Comparison of ENCODE assay signal across 31 cellular contexts in genomic region chrX:133897593-133898163, GRCh38.
DNase-seq lines count a peak whose midpoint lies in the region; FAIRE-seq and TF ChIP-seq lines count a peak whose summit lies in the region.
"Had no signal": no experiment of that assay in that cellular context is flagged by ENCODE, and none has a peak within 500 bp of the region (broad histone marks: within the 10 kb centered on the region; RNA-seq: fewer than 3 reads in every experiment).

No MANE protein-coding gene starts in this region.

- intact Hi-C loops in spleen (cut with DNase I; ENCODE audit: low total_unique reads) = no loop called here
- intact Hi-C loops in dorsolateral prefrontal cortex (cut with DNase I) = no loop called here

- H3K27me3 ChIP-seq in spleen (replicated peaks in 1 of 7) (no peaks in the 10 kb centered on the region), dorsolateral prefrontal cortex (peaks cover 0 to 62% (median 16%) of the 10 kb centered on the region in 45 donors)
- H3K27me3 ChIP-seq: foreskin keratinocyte, neutrophil, SJCRH30, testis, uterus had no signal

- H3K27ac ChIP-seq in spleen (no peak overlapping the region), dorsolateral prefrontal cortex (no peak overlapping the region)
- H3K27ac ChIP-seq: coronary artery, foreskin keratinocyte, neutrophil, psoas muscle, SJCRH30, testis, uterus had no signal

- no peaks in the 10 kb centered on the region for H3K4me1 ChIP-seq in spleen
- H3K4me1 ChIP-seq: foreskin keratinocyte, psoas muscle, testis, uterus had no signal

- no peak for TF ChIP-seq POLR2A in spleen (IDR thresholded peaks at IDR 0.05)

- no peaks in the 10 kb centered on the region for H3K9me3 ChIP-seq in spleen
- H3K9me3 ChIP-seq: neutrophil, psoas muscle, SJCRH30, testis, uterus had no signal

- DNase-seq in DMS 273 (lab: John Stamatoyannopoulos, UW; ENCODE audit: unreplicated experiment) = peak; percentile 85
- peak; percentile 60 for DNase-seq in NCI-H1105 treated with DMSO at 0.1 percent for 48 hours (lab: John Stamatoyannopoulos, UW)
- peak; percentile 95 for DNase-seq in NCI-H524 treated with DMSO at 0.1 percent for 48 hours (lab: John Stamatoyannopoulos, UW)
- DNase-seq in spleen = no peak
- DNase-seq in NCI-H526 (lab: John Stamatoyannopoulos, UW) = no peak
- no peak for DNase-seq in dorsolateral prefrontal cortex
- DNase-seq in T1000 (lab: John Stamatoyannopoulos, UW) = no peak
- DNase-seq: activated CD4-positive, alpha-beta T cell treated with anti-CD3 and anti-CD28 coated beads, Interleukin-2, amount 50 U/mL, for 4 hours; activated naive CD4-positive, alpha-beta T cell treated with anti-CD3 and anti-CD28 coated beads for 36 hours; activated T-cell treated with anti-CD3 and anti-CD28 coated beads, Interleukin-2, amount 50 U/mL, for 72 hours; AML-193; CD4-positive, alpha-beta memory T cell; foreskin keratinocyte; HFFc6; left cardiac atrium; mesenchymal stem cell; MV-4-11; NCI-H2029; psoas muscle; stimulated activated naive CD8-positive, alpha-beta T cell treated with anti-CD3 and anti-CD28 coated beads, Interleukin-15, Interleukin-2, amounts not matched to agents 100 U/mL and 50 U/mL, for 24 hours; T-helper 1 cell; testis; uterus had no signal

- H3K4me3 ChIP-seq in spleen (no peak overlapping the region), dorsolateral prefrontal cortex (no peak overlapping the region)
- H3K4me3 ChIP-seq: coronary artery, psoas muscle, SJCRH30, testis, uterus had no signal

- FAIRE-seq in islet of Langerhans (lab: Jason Lieb, UNC) = peak; percentile 13
- FAIRE-seq: A204.1, bronchial epithelial cell, GM12892, HepG2 had no signal

- no peaks in the 10 kb centered on the region for H3K36me3 ChIP-seq in spleen
- H3K36me3 ChIP-seq: neutrophil, SJCRH30, uterus had no signal

- 66 to 88% (median 77%) methylated on average over 4 of the region's 4 CpGs for WGBS in spleen, 5 donors

- TF ChIP-seq CTCF in spleen (IDR thresholded peaks at IDR 0.05 in 8 of 11, conservative IDR thresholded peaks at IDR 0.05 in 3 of 11) (no peak), dorsolateral prefrontal cortex (IDR thresholded peaks at IDR 0.05 in 54 of 56, conservative IDR thresholded peaks at IDR 0.05 in 2 of 56; ENCODE audit: low read depth in 1 of 56, partially characterized antibody in 56 of 56) (no peak)

Comparison
In these comparisons a context has a peak if more than half of its experiments do, and no peak if none do; other contexts are left out.
1. DNase-seq: peak in DMS 273 (single experiment), NCI-H1105 treated with DMSO at 0.1 percent for 48 hours (single experiment) and NCI-H524 treated with DMSO at 0.1 percent for 48 hours (single experiment); none in spleen (single experiment), NCI-H526 (0 of 2), dorsolateral prefrontal cortex (0 of 10) and T1000 (single experiment).